In the genomic region with DNA sequence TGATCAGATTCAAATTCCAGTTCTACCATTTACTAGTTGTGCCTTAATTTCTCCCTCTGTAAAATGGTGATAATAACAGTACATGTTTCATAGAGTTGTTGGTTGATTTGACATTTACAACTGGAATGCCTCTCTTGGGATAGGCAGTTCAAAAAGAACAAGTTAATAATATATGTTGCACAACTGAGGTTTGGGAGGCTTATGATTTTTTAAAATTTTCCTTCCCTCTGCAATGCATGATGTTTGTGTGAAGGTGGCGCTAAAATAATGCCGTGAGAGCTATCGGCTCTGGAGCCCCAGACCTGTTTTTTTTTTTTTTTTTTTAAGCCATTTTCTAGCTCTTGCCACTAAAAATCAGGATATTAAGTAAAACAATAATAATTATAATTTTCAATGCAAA, we compare ENCODE assay signal across 9 cellular contexts. TPM values are rescaled to one million over a fixed set of nuclear protein-coding genes. Genes with fewer than 3 reads are reported as not detected.
A peak's percentile ranks its signal among the peaks of the same experiment; 100 is the strongest.
DNase-seq lines count a peak whose midpoint lies in the region; ATAC-seq, FAIRE-seq and TF ChIP-seq lines count a peak whose summit lies in the region.
"Had no signal": no experiment of that assay in that cellular context is flagged by ENCODE, and none has a peak within 500 bp of the region (broad histone marks: within the 10 kb centered on the region; RNA-seq: fewer than 3 reads in every experiment).

No MANE protein-coding gene starts in this region.

- H3K9ac ChIP-seq in H9 (ENCODE audit: extremely low read depth, insufficient read length, low read length) (no peak overlapping the region), SU-DHL-6 (ENCODE audit: low read length) (no peak overlapping the region), HepG2 (ENCODE audit: insufficient read depth, low read depth, low read length) (no peak overlapping the region)

- H3K79me1 ChIP-seq in H9 (ENCODE audit: insufficient read depth, low read depth, low read length, poor library complexity, severe bottlenecking): no peaks in the 10 kb centered on the region

- no peaks in the 10 kb centered on the region for H3K9me2 ChIP-seq in SU-DHL-6 (replicated peaks; ENCODE audit: insufficient read depth, low read length)

- H3K4me2 ChIP-seq in H9 (ENCODE audit: insufficient read depth, insufficient read length, low read length) (no peak overlapping the region), SU-DHL-6 (ENCODE audit: low read depth, low read length, poor library complexity, severe bottlenecking) (no peak overlapping the region), HepG2 (ENCODE audit: low read depth, low read length) (peak overlapping the region; percentile 70; the same call in 1 of the 2 replicates)

- WGBS in H9 (ENCODE audit: extremely low coverage, insufficient read length, low lambda C conversion rate): no CpG with 5 or more reads among the region's 3 CpGs
- WGBS in HepG2 (ENCODE audit: low lambda C conversion rate): 10% methylated on average over 3 of the region's 3 CpGs

- H3K56ac ChIP-seq in H9 (ENCODE audit: insufficient read length, low read depth, low read length): no peak overlapping the region

- POLR2A ChIA-PET in HepG2 (lab: Yijun Ruan, JAX): interaction anchor here (0.6 to 24.0 kb wide), 5 partner anchors 19 to 154 kb away, joined by 3 to 854 read pairs (median 15); a partner anchor contains a TSS

- no peaks in the 10 kb centered on the region for H3K4me1 Mint-ChIP-seq in H9

- CTCF ChIA-PET in HepG2 (lab: Yijun Ruan, JAX; ENCODE audit: low intra/inter-chr PET ratio, low total read pairs): interaction anchor here (2.4 to 2.8 kb wide), 2 partner anchors 26 to 28 kb away, joined by 15 to 20 read pairs; no protein-coding TSS in a partner anchor

- no peak overlapping the region for H3K4ac ChIP-seq in H9 (ENCODE audit: low read depth, low read length)

- H3K36me3 Mint-ChIP-seq in H9 (ENCODE audit: insufficient read depth in 1 of 3, low read depth in 3 of 3): peaks cover 13 to 22% (median 21%) of the 10 kb centered on the region in 3 experiments; a peak in 6 of 7 replicates

- no peak overlapping the region for H3K18ac ChIP-seq in H9 (ENCODE audit: insufficient read length, low read depth, low read length)

- peak; percentile 66 for TF ChIP-seq CTCF in H9 (conservative IDR thresholded peaks at IDR 0.05)
- TF ChIP-seq CTCF in SU-DHL-6 (IDR thresholded peaks at IDR 0.05; ENCODE audit: insufficient read depth, low read length, poor library complexity, severe bottlenecking): peak; percentile 32
- TF ChIP-seq CTCF in HepG2 (CRISPR knock-in tag; IDR thresholded peaks at IDR 0.05): peak; percentile 66

- H2BK15ac ChIP-seq in H9 (ENCODE audit: low read depth, low read length): no peak overlapping the region

- no peak overlapping the region for H3K27ac ChIP-seq in H9 (ENCODE audit: insufficient read length, low read depth, low read length)
- no peak overlapping the region for H3K27ac ChIP-seq in SU-DHL-6 (ENCODE audit: low read depth, low read length)
- H3K27ac ChIP-seq in HepG2 (ENCODE audit: extremely low read length, insufficient read depth, low read length): peak overlapping the region; percentile 66

- H3K23ac ChIP-seq in H9 (ENCODE audit: insufficient read length, low read depth, low read length): no peak overlapping the region

- H3K27me3 ChIP-seq in H9 (ENCODE audit: insufficient read depth, low read length) (no peaks in the 10 kb centered on the region), SU-DHL-6 (ENCODE audit: low read length) (no peaks in the 10 kb centered on the region), HepG2 (ENCODE audit: control insufficient read depth in 1 of 2, insufficient read depth in 2 of 2, low read length in 2 of 2) (no peaks in the 10 kb centered on the region)

- peak; percentile 42; the same call in 1 of the 2 replicates for TF ChIP-seq RAD21 in HepG2 (CRISPR knock-in tag; IDR thresholded peaks at IDR 0.05)

- peak; percentile 42 for ATAC-seq in HepG2
- ATAC-seq in HG03571 (IDR thresholded peaks at IDR 0.05; ENCODE audit: unreplicated experiment): no peak
- no peak for ATAC-seq in GM18498 (IDR thresholded peaks at IDR 0.05; ENCODE audit: unreplicated experiment)
- no peak for ATAC-seq in GM18868 (IDR thresholded peaks at IDR 0.05; ENCODE audit: unreplicated experiment)
- ATAC-seq: sciatic nerve had no signal

- H3K9me3 Mint-ChIP-seq in H9: no peaks in the 10 kb centered on the region

- H4K91ac ChIP-seq in H9 (ENCODE audit: insufficient read length, low read depth, low read length): no peak overlapping the region

- H3K4me3 Mint-ChIP-seq in H9: no peak overlapping the region

- H4K8ac ChIP-seq in H9 (replicated peaks; ENCODE audit: insufficient read length, low read depth, low read length): no peak overlapping the region

- no peak for FAIRE-seq in HepG2 (lab: Jason Lieb, UNC)

- H4K20me1 ChIP-seq in H9 (ENCODE audit: control insufficient read depth, insufficient read depth, insufficient read length) (no peaks in the 10 kb centered on the region), SU-DHL-6 (ENCODE audit: low read depth, low read length) (no peaks in the 10 kb centered on the region), HepG2 (ENCODE audit: insufficient read depth, low read length) (no peaks in the 10 kb centered on the region)

- H2BK120ac ChIP-seq in H9 (ENCODE audit: low read depth, low read length, poor library complexity, severe bottlenecking): no peak overlapping the region

- TF ChIP-seq EP300 in HepG2 (IDR thresholded peaks at IDR 0.05; ENCODE audit: low read depth in 2 of 2, low read length in 2 of 2): no peak
- no peak for TF ChIP-seq EP300 in HepG2 (CRISPR knock-in tag; IDR thresholded peaks at IDR 0.05; ENCODE audit: borderline replicate concordance)

- H3K27me3 Mint-ChIP-seq in H9 (ENCODE audit: low read depth): no peaks in the 10 kb centered on the region

- H2BK5ac ChIP-seq in H9 (ENCODE audit: insufficient read length, low read length): no peak overlapping the region

- no peaks in the 10 kb centered on the region for H3K9me3 ChIP-seq in H9 (ENCODE audit: control insufficient read depth, low read depth, low read length)
- H3K9me3 ChIP-seq in SU-DHL-6 (ENCODE audit: insufficient read depth, low read length): no peaks in the 10 kb centered on the region
- no peaks in the 10 kb centered on the region for H3K9me3 ChIP-seq in HepG2 (ENCODE audit: low read length)

- no peaks in the 10 kb centered on the region for H3K4me1 ChIP-seq in H9 (ENCODE audit: insufficient read depth, low read length)
- peaks cover 59% of the 10 kb centered on the region for H3K4me1 ChIP-seq in HepG2 (ENCODE audit: insufficient read depth, low read length)

- H3F3A ChIP-seq in SU-DHL-6 (ENCODE audit: insufficient read depth): peaks cover 12% of the 10 kb centered on the region

- H3K14ac ChIP-seq in H9 (ENCODE audit: insufficient read depth, low read length): no peak overlapping the region

- no peak overlapping the region for H3K27ac Mint-ChIP-seq in H9

- no peak overlapping the region for H4K5ac ChIP-seq in H9 (ENCODE audit: insufficient read length, low read depth, low read length)

- DNase-seq in H9 (no peak), HepG2 (ENCODE audit: low spot score) (peak; percentile 60)
- DNase-seq: activated CD8-positive, alpha-beta memory T cell treated with anti-CD3 and anti-CD28 coated beads, Interleukin-2, amount 50 U/mL, for 4 hours had no signal

- H2BK20ac ChIP-seq in H9 (ENCODE audit: low read depth, low read length, poor library complexity, severe bottlenecking): no peak overlapping the region

- no TSS peak for BruUV-seq in HepG2 (replicated peaks; lab: Mats Ljungman, UMichigan)

- H3K79me2 ChIP-seq in H9 (ENCODE audit: insufficient read depth, low read length) (no peaks in the 10 kb centered on the region), SU-DHL-6 (ENCODE audit: insufficient read depth, low read length) (no peaks in the 10 kb centered on the region), HepG2 (ENCODE audit: insufficient read depth, low read length) (no peaks in the 10 kb centered on the region)

- H3K23me2 ChIP-seq in H9 (ENCODE audit: insufficient read length, low read depth, low read length, poor library complexity, severe bottlenecking): no peaks in the 10 kb centered on the region

- peaks cover 16% of the 10 kb centered on the region; the same call in 1 of the 2 replicates for H3K36me3 ChIP-seq in SU-DHL-6 (ENCODE audit: low read length)
- H3K36me3 ChIP-seq in HepG2 (replicated peaks in 1 of 2; ENCODE audit: control insufficient read depth in 1 of 2, insufficient read depth in 2 of 2, low read length in 2 of 2): peaks cover 4 to 21% of the 10 kb centered on the region in 2 experiments

- no peak overlapping the region for H3T11ph ChIP-seq in H9 (ENCODE audit: low read length)

- H2AFZ ChIP-seq in H9 (ENCODE audit: low read length) (no peak overlapping the region), SU-DHL-6 (ENCODE audit: low read depth, low read length, severe bottlenecking) (no peak overlapping the region), HepG2 (ENCODE audit: low read length) (no peak overlapping the region)

- H3K4me3 ChIP-seq in SU-DHL-6 (ENCODE audit: insufficient read depth, low read length, poor library complexity, severe bottlenecking) (no peak overlapping the region), HepG2 (replicated peaks in 1 of 3; ENCODE audit: insufficient read depth in 1 of 3, low read depth in 2 of 3, low read length in 3 of 3) (no peak overlapping the region; a peak in 1 of 6 replicates)

- no peak for TF ChIP-seq POLR2A in HepG2 (IDR thresholded peaks at IDR 0.05; ENCODE audit: insufficient read depth in 1 of 2, low read depth in 2 of 2, low read length in 2 of 2)

- H2BK12ac ChIP-seq in H9 (ENCODE audit: insufficient read length, low read depth, low read length): no peak overlapping the region

- no peak overlapping the region for H2AK5ac ChIP-seq in H9 (ENCODE audit: insufficient read length, low read length)

- intact Hi-C loops in HepG2 (cut with micrococcal nuclease; ENCODE audit: unreplicated experiment): loop anchor here (2.0 kb wide), 1 partner anchor 26 kb away; no protein-coding TSS in a partner anchor

- in situ Hi-C loops in HepG2 (cut with HindIII; ENCODE audit: extremely low pct_ligation_motif_present, low pct_unique_long_range_greater_than_20kb): no loop called here

RNA-seq across cellular contexts. Expression of a gene that starts 18.6 kb away (rescaled TPM):
- total RNA-seq in H9 (2021) (57.4 and 61.2 TPM in 2 replicates), HepG2 (2016; rRNA removed; fragmentation: Illumina TruSeq; extraction: Trizol) (62.5 and 132 TPM in 2 replicates)
- 16.0 and 17.0 TPM in 2 replicates for total RNA-seq in HepG2 (2016; cell fraction: cytosol; rRNA removed; fragmentation: Illumina TruSeq; extraction: Trizol; ENCODE audit: low read depth)
- total RNA-seq in HepG2 (2016; cell fraction: insoluble cytoplasmic fraction; rRNA removed; fragmentation: Illumina TruSeq; extraction: Trizol): 62.4 and 136 TPM in 2 replicates
- 36.7 and 36.8 TPM in 2 replicates for total RNA-seq in HepG2 (2016; cell fraction: membrane; rRNA removed; fragmentation: Illumina TruSeq; extraction: Trizol)
- total RNA-seq in HepG2 (2016; cell fraction: nucleus; rRNA removed; fragmentation: Illumina TruSeq; extraction: Trizol): 128 and 148 TPM in 2 replicates
- polyA plus RNA-seq in HepG2 (2011; rRNA removed): 33.1 and 41.0 TPM in 2 replicates
- 21.9 and 29.6 TPM in 2 replicates for polyA plus RNA-seq in HepG2 (2011; cell fraction: cytosol; rRNA removed)
- polyA plus RNA-seq in HepG2 (2011; cell fraction: nucleus; rRNA removed): 28.9 and 34.3 TPM in 2 replicates
- polyA plus RNA-seq in HepG2 (2012): 54.2 and 72.4 TPM in 2 replicates
- 20.0 and 22.7 TPM in 2 replicates for polyA plus RNA-seq in HepG2 (2016; cell fraction: cytosol; fragmentation: Illumina TruSeq; extraction: Trizol; ENCODE audit: low read depth)
- 73.0 and 88.8 TPM in 2 replicates for polyA plus RNA-seq in HepG2 (2016; cell fraction: insoluble cytoplasmic fraction; fragmentation: Illumina TruSeq; extraction: Trizol; ENCODE audit: low read depth)
- 31.8 and 33.0 TPM in 2 replicates for polyA plus RNA-seq in HepG2 (2016; cell fraction: membrane; fragmentation: Illumina TruSeq; extraction: Trizol; ENCODE audit: low read depth)
- 235 and 255 TPM in 2 replicates for polyA plus RNA-seq in HepG2 (2016; cell fraction: nucleus; fragmentation: Illumina TruSeq; extraction: Trizol; ENCODE audit: insufficient read depth, low read depth)
- 9.2 and 16.4 TPM in 2 replicates for polyA minus RNA-seq in HepG2 (2011; rRNA and poly(A)+ RNA removed; ENCODE audit: low replicate concordance)
- polyA minus RNA-seq in HepG2 (2011; cell fraction: cytosol; rRNA and poly(A)+ RNA removed): 17.8 and 20.4 TPM in 2 replicates
- 68.4 and 76.3 TPM in 2 replicates for polyA minus RNA-seq in HepG2 (2011; cell fraction: nucleus; rRNA and poly(A)+ RNA removed)

RNA-seq across cellular contexts. Expression of a gene that starts 22.0 kb away (rescaled TPM):
- total RNA-seq in H9 (2021): 7.4 and 8.6 TPM in 2 replicates
- 16.2 and 20.1 TPM in 2 replicates for total RNA-seq in HepG2 (2016; rRNA removed; fragmentation: Illumina TruSeq; extraction: Trizol)
- 5.6 and 6.3 TPM in 2 replicates for total RNA-seq in HepG2 (2016; cell fraction: cytosol; rRNA removed; fragmentation: Illumina TruSeq; extraction: Trizol; ENCODE audit: low read depth)
- 17.3 and 19.5 TPM in 2 replicates for total RNA-seq in HepG2 (2016; cell fraction: insoluble cytoplasmic fraction; rRNA removed; fragmentation: Illumina TruSeq; extraction: Trizol)
- total RNA-seq in HepG2 (2016; cell fraction: membrane; rRNA removed; fragmentation: Illumina TruSeq; extraction: Trizol): 15.5 and 15.8 TPM in 2 replicates
- 10.6 and 13.8 TPM in 2 replicates for total RNA-seq in HepG2 (2016; cell fraction: nucleus; rRNA removed; fragmentation: Illumina TruSeq; extraction: Trizol)
- polyA plus RNA-seq in HepG2 (2011; rRNA removed): 12.4 and 13.6 TPM in 2 replicates
- polyA plus RNA-seq in HepG2 (2011; cell fraction: cytosol; rRNA removed): 6.6 and 9.6 TPM in 2 replicates
- 12.0 and 13.1 TPM in 2 replicates for polyA plus RNA-seq in HepG2 (2011; cell fraction: nucleus; rRNA removed)
- polyA plus RNA-seq in HepG2 (2012): 6.3 and 7.2 TPM in 2 replicates
- polyA plus RNA-seq in HepG2 (2016; cell fraction: cytosol; fragmentation: Illumina TruSeq; extraction: Trizol; ENCODE audit: low read depth): 2.0 and 3.3 TPM in 2 replicates
- 12.1 and 12.3 TPM in 2 replicates for polyA plus RNA-seq in HepG2 (2016; cell fraction: insoluble cytoplasmic fraction; fragmentation: Illumina TruSeq; extraction: Trizol; ENCODE audit: low read depth)
- polyA plus RNA-seq in HepG2 (2016; cell fraction: membrane; fragmentation: Illumina TruSeq; extraction: Trizol; ENCODE audit: low read depth): 6.4 and 8.6 TPM in 2 replicates
- 12.3 and 15.4 TPM in 2 replicates for polyA plus RNA-seq in HepG2 (2016; cell fraction: nucleus; fragmentation: Illumina TruSeq; extraction: Trizol; ENCODE audit: insufficient read depth, low read depth)
- polyA minus RNA-seq in HepG2 (2011; rRNA and poly(A)+ RNA removed; ENCODE audit: low replicate concordance): 15.4 and 28.0 TPM in 2 replicates
- 6.2 and 6.9 TPM in 2 replicates for polyA minus RNA-seq in HepG2 (2011; cell fraction: cytosol; rRNA and poly(A)+ RNA removed)
- polyA minus RNA-seq in HepG2 (2011; cell fraction: nucleus; rRNA and poly(A)+ RNA removed): 30.6 and 34.4 TPM in 2 replicates

RNA-seq across cellular contexts. Expression of a gene that starts 23.7 kb away (rescaled TPM):
- total RNA-seq in H9 (2021) (0.13 TPM in 1 of 2 replicates, not detected in the other), HepG2 (2016; rRNA removed; fragmentation: Illumina TruSeq; extraction: Trizol) (916 and 2,043 TPM in 2 replicates)
- total RNA-seq in HepG2 (2016; cell fraction: cytosol; rRNA removed; fragmentation: Illumina TruSeq; extraction: Trizol; ENCODE audit: low read depth): 471 and 481 TPM in 2 replicates
- total RNA-seq in HepG2 (2016; cell fraction: insoluble cytoplasmic fraction; rRNA removed; fragmentation: Illumina TruSeq; extraction: Trizol): 804 and 2,090 TPM in 2 replicates
- total RNA-seq in HepG2 (2016; cell fraction: membrane; rRNA removed; fragmentation: Illumina TruSeq; extraction: Trizol): 901 and 919 TPM in 2 replicates
- total RNA-seq in HepG2 (2016; cell fraction: nucleus; rRNA removed; fragmentation: Illumina TruSeq; extraction: Trizol): 1,485 and 1,705 TPM in 2 replicates
- 19,152 and 25,909 TPM in 2 replicates for polyA plus RNA-seq in HepG2 (2011; rRNA removed)
- 20,098 and 20,625 TPM in 2 replicates for polyA plus RNA-seq in HepG2 (2011; cell fraction: cytosol; rRNA removed)
- 9,439 and 11,951 TPM in 2 replicates for polyA plus RNA-seq in HepG2 (2011; cell fraction: nucleus; rRNA removed)
- 11,866 and 12,118 TPM in 2 replicates for polyA plus RNA-seq in HepG2 (2012)
- polyA plus RNA-seq in HepG2 (2016; cell fraction: cytosol; fragmentation: Illumina TruSeq; extraction: Trizol; ENCODE audit: low read depth): 786 and 806 TPM in 2 replicates
- polyA plus RNA-seq in HepG2 (2016; cell fraction: insoluble cytoplasmic fraction; fragmentation: Illumina TruSeq; extraction: Trizol; ENCODE audit: low read depth): 1,066 and 1,282 TPM in 2 replicates
- 1,111 and 1,147 TPM in 2 replicates for polyA plus RNA-seq in HepG2 (2016; cell fraction: membrane; fragmentation: Illumina TruSeq; extraction: Trizol; ENCODE audit: low read depth)
- polyA plus RNA-seq in HepG2 (2016; cell fraction: nucleus; fragmentation: Illumina TruSeq; extraction: Trizol; ENCODE audit: insufficient read depth, low read depth): 3,176 and 3,280 TPM in 2 replicates
- 2.8 and 6,182 TPM in 2 replicates for polyA minus RNA-seq in HepG2 (2011; rRNA and poly(A)+ RNA removed; ENCODE audit: low replicate concordance)
- 4,116 and 5,679 TPM in 2 replicates for polyA minus RNA-seq in HepG2 (2011; cell fraction: cytosol; rRNA and poly(A)+ RNA removed)
- 1,476 and 2,466 TPM in 2 replicates for polyA minus RNA-seq in HepG2 (2011; cell fraction: nucleus; rRNA and poly(A)+ RNA removed)
- total RNA-seq: sciatic nerve, subcutaneous adipose tissue had no signal

RNA-seq across cellular contexts. Expression of a gene that starts 44.9 kb away (rescaled TPM):
- total RNA-seq in H9 (2021) (0.83 and 1.0 TPM in 2 replicates), HepG2 (2016; rRNA removed; fragmentation: Illumina TruSeq; extraction: Trizol) (0.22 and 2.1 TPM in 2 replicates)
- 0.81 and 1.1 TPM in 2 replicates for total RNA-seq in HepG2 (2016; cell fraction: cytosol; rRNA removed; fragmentation: Illumina TruSeq; extraction: Trizol; ENCODE audit: low read depth)
- total RNA-seq in HepG2 (2016; cell fraction: insoluble cytoplasmic fraction; rRNA removed; fragmentation: Illumina TruSeq; extraction: Trizol): 0.39 and 2.1 TPM in 2 replicates
- 0.37 and 0.79 TPM in 2 replicates for total RNA-seq in HepG2 (2016; cell fraction: membrane; rRNA removed; fragmentation: Illumina TruSeq; extraction: Trizol)
- 7.0 and 9.7 TPM in 2 replicates for total RNA-seq in HepG2 (2016; cell fraction: nucleus; rRNA removed; fragmentation: Illumina TruSeq; extraction: Trizol)
- polyA plus RNA-seq in HepG2 (2011; rRNA removed): 6.7 TPM in 2 replicates
- 0.53 and 0.68 TPM in 2 replicates for polyA plus RNA-seq in HepG2 (2011; cell fraction: cytosol; rRNA removed)
- 18.0 and 20.5 TPM in 2 replicates for polyA plus RNA-seq in HepG2 (2011; cell fraction: nucleus; rRNA removed)
- 2.2 and 2.5 TPM in 2 replicates for polyA plus RNA-seq in HepG2 (2012)
- polyA plus RNA-seq in HepG2 (2016; cell fraction: cytosol; fragmentation: Illumina TruSeq; extraction: Trizol; ENCODE audit: low read depth): 0.19 and 0.44 TPM in 2 replicates
- polyA plus RNA-seq in HepG2 (2016; cell fraction: insoluble cytoplasmic fraction; fragmentation: Illumina TruSeq; extraction: Trizol; ENCODE audit: low read depth): 0.15 and 0.48 TPM in 2 replicates
- polyA plus RNA-seq in HepG2 (2016; cell fraction: membrane; fragmentation: Illumina TruSeq; extraction: Trizol; ENCODE audit: low read depth): 0.21 TPM in 1 of 2 replicates, not detected in the other
- 10.6 and 15.6 TPM in 2 replicates for polyA plus RNA-seq in HepG2 (2016; cell fraction: nucleus; fragmentation: Illumina TruSeq; extraction: Trizol; ENCODE audit: insufficient read depth, low read depth)
- 2.0 and 3.4 TPM in 2 replicates for polyA minus RNA-seq in HepG2 (2011; rRNA and poly(A)+ RNA removed; ENCODE audit: low replicate concordance)
- polyA minus RNA-seq in HepG2 (2011; cell fraction: cytosol; rRNA and poly(A)+ RNA removed): 0.53 TPM in 1 of 2 replicates, not detected in the other
- polyA minus RNA-seq in HepG2 (2011; cell fraction: nucleus; rRNA and poly(A)+ RNA removed): 14.2 and 17.4 TPM in 2 replicates

RNA-seq across cellular contexts. Expression of a gene that starts 51.1 kb away (rescaled TPM):
- not detected in 2 replicates for total RNA-seq in H9 (2021)
- 1.3 and 2.1 TPM in 2 replicates for total RNA-seq in HepG2 (2016; rRNA removed; fragmentation: Illumina TruSeq; extraction: Trizol)
- total RNA-seq in HepG2 (2016; cell fraction: cytosol; rRNA removed; fragmentation: Illumina TruSeq; extraction: Trizol; ENCODE audit: low read depth): 0.18 and 0.20 TPM in 2 replicates
- 0.98 and 1.9 TPM in 2 replicates for total RNA-seq in HepG2 (2016; cell fraction: insoluble cytoplasmic fraction; rRNA removed; fragmentation: Illumina TruSeq; extraction: Trizol)
- 0.69 and 0.74 TPM in 2 replicates for total RNA-seq in HepG2 (2016; cell fraction: membrane; rRNA removed; fragmentation: Illumina TruSeq; extraction: Trizol)
- total RNA-seq in HepG2 (2016; cell fraction: nucleus; rRNA removed; fragmentation: Illumina TruSeq; extraction: Trizol): 2.6 and 3.1 TPM in 2 replicates
- 3.1 and 4.4 TPM in 2 replicates for polyA plus RNA-seq in HepG2 (2011; rRNA removed)
- 1.9 and 2.3 TPM in 2 replicates for polyA plus RNA-seq in HepG2 (2011; cell fraction: cytosol; rRNA removed)
- 4.9 and 6.3 TPM in 2 replicates for polyA plus RNA-seq in HepG2 (2011; cell fraction: nucleus; rRNA removed)
- polyA plus RNA-seq in HepG2 (2012): 3.8 and 4.3 TPM in 2 replicates
- 0.59 and 0.63 TPM in 2 replicates for polyA plus RNA-seq in HepG2 (2016; cell fraction: cytosol; fragmentation: Illumina TruSeq; extraction: Trizol; ENCODE audit: low read depth)
- 1.4 and 1.7 TPM in 2 replicates for polyA plus RNA-seq in HepG2 (2016; cell fraction: insoluble cytoplasmic fraction; fragmentation: Illumina TruSeq; extraction: Trizol; ENCODE audit: low read depth)
- 1.0 and 1.1 TPM in 2 replicates for polyA plus RNA-seq in HepG2 (2016; cell fraction: membrane; fragmentation: Illumina TruSeq; extraction: Trizol; ENCODE audit: low read depth)
- 5.6 and 6.6 TPM in 2 replicates for polyA plus RNA-seq in HepG2 (2016; cell fraction: nucleus; fragmentation: Illumina TruSeq; extraction: Trizol; ENCODE audit: insufficient read depth, low read depth)
- 0.28 and 1.4 TPM in 2 replicates for polyA minus RNA-seq in HepG2 (2011; rRNA and poly(A)+ RNA removed; ENCODE audit: low replicate concordance)
- polyA minus RNA-seq in HepG2 (2011; cell fraction: cytosol; rRNA and poly(A)+ RNA removed): 0.53 and 0.59 TPM in 2 replicates
- 1.6 and 2.6 TPM in 2 replicates for polyA minus RNA-seq in HepG2 (2011; cell fraction: nucleus; rRNA and poly(A)+ RNA removed)
- total RNA-seq: sciatic nerve, subcutaneous adipose tissue had no signal

Comparison
In these comparisons a context has a peak if more than half of its experiments do, and no peak if none do; other contexts are left out.
1. RNA of a gene that starts 23.7 kb away (total RNA-seq): 471 to 2,090 TPM in HepG2; 0.13 TPM in H9; every median in the first group is over 100 times any median in the second.
2. Peak in every context shown above with its lines, with median percentiles within 50 percentile points of each other: CTCF ChIP-seq.